ENCODE assay signal across 23 cellular contexts in genomic region chr3:127801914-127802313, GRCh38.
"Had no signal": no experiment of that assay in that cellular context is flagged by ENCODE, and none has a peak within 500 bp of the region (broad histone marks: within the 10 kb centered on the region; RNA-seq: fewer than 3 reads in every experiment).

No MANE protein-coding gene starts in this region.

- ATAC-seq: activated T-cell treated with anti-CD3 and anti-CD28 coated beads, Interleukin-2, amount 50 U/mL, for 72 hours; gastroesophageal sphincter; heart right ventricle; left ventricle myocardium superior; mucosa of descending colon had no signal

- H3K9ac ChIP-seq: neural progenitor cell had no signal

- H3K27me3 ChIP-seq: brain microvascular endothelial cell, colonic mucosa, gastroesophageal sphincter, heart right ventricle, neural progenitor cell, right lobe of liver, stomach, vagina had no signal

- H3K4me3 Mint-ChIP-seq: activated CD4-positive, alpha-beta T cell treated with anti-CD3 and anti-CD28 coated beads, Interleukin-2, amount 10 ng/mL, durations not matched to agents 24 days and 14 days; activated naive CD8-positive, alpha-beta T cell; activated T-cell treated with anti-CD3 and anti-CD28 coated beads, Interleukin-2, amount 50 U/mL, for 72 hours; central memory CD8-positive, alpha-beta T cell; naive B cell; neural progenitor cell had no signal

- H3K4me2 ChIP-seq: neural progenitor cell had no signal

- H3K36me3 Mint-ChIP-seq: naive B cell, neural progenitor cell had no signal

- H3K27ac ChIP-seq: brain microvascular endothelial cell, colonic mucosa, neural progenitor cell, stomach, vagina had no signal

- H3K4me1 ChIP-seq: colonic mucosa, neural progenitor cell, vagina had no signal

- H3K9me3 Mint-ChIP-seq: activated T-cell treated with anti-CD3 and anti-CD28 coated beads, Interleukin-2, amount 50 U/mL, for 72 hours; central memory CD8-positive, alpha-beta T cell; naive B cell; neural progenitor cell had no signal

- H3K27ac Mint-ChIP-seq: activated CD4-positive, alpha-beta T cell treated with anti-CD3 and anti-CD28 coated beads, Interleukin-2, amount 10 ng/mL, durations not matched to agents 24 days and 14 days; activated naive CD8-positive, alpha-beta T cell; activated T-cell treated with anti-CD3 and anti-CD28 coated beads, Interleukin-2, amount 50 U/mL, for 72 hours; neural progenitor cell had no signal

- H3K4me3 ChIP-seq: colonic mucosa, gastroesophageal sphincter, heart right ventricle, mucosa of descending colon, neural progenitor cell, right lobe of liver, stomach, vagina had no signal

- H3K27me3 Mint-ChIP-seq: activated CD4-positive, alpha-beta T cell treated with anti-CD3 and anti-CD28 coated beads, Interleukin-2, amount 10 ng/mL, durations not matched to agents 24 days and 14 days; activated naive CD8-positive, alpha-beta T cell; central memory CD8-positive, alpha-beta T cell; naive B cell had no signal

- H2AFZ ChIP-seq: neural progenitor cell had no signal

- DNase-seq: activated CD4-positive, alpha-beta T cell treated with anti-CD3 and anti-CD28 coated beads, Interleukin-2, amount 10 ng/mL, durations not matched to agents 24 days and 14 days; activated gamma-delta T cell treated with Interleukin-2 at 50 U/mL for 16 hours; activated T-cell treated with anti-CD3 and anti-CD28 coated beads, Interleukin-2, amount 50 U/mL, for 72 hours; amygdala; brain microvascular endothelial cell; colonic mucosa; heart right ventricle; left ventricle myocardium superior; mucosa of descending colon; naive B cell; right lobe of liver; small intestine; stimulated activated CD4-positive, alpha-beta T cell treated with anti-CD3 and anti-CD28 coated beads, Interleukin-15, amount 100 ng/mL, for 24 hours; stimulated activated CD4-positive, alpha-beta T cell treated with anti-CD3 and anti-CD28 coated beads, Interleukin-2, amount 100 ng/mL, for 48 hours; stomach; T-helper 1 cell; T-helper 9 cell; trophoblast cell had no signal

- H3K9me3 ChIP-seq: colonic mucosa, gastroesophageal sphincter, heart right ventricle, mucosa of descending colon, right lobe of liver, stomach, vagina had no signal

- H3K36me3 ChIP-seq: brain microvascular endothelial cell, gastroesophageal sphincter, neural progenitor cell, vagina had no signal
